12 cellular contexts compared by ENCODE assay signal in genomic region chr6:98486052-98486451, GRCh38.
DNase-seq lines count a peak whose midpoint lies in the region; TF ChIP-seq lines count a peak whose summit lies in the region.
"Had no signal": no experiment of that assay in that cellular context is flagged by ENCODE, and none has a peak within 500 bp of the region (broad histone marks: within the 10 kb centered on the region; RNA-seq: fewer than 3 reads in every experiment).

No MANE protein-coding gene starts in this region.

- H3K36me3 ChIP-seq in SK-N-SH (replicated peaks in 1 of 2; ENCODE audit: control insufficient read depth in 1 of 2, insufficient read depth in 2 of 2, low read length in 1 of 2) (no peaks in the 10 kb centered on the region), mammary epithelial cell (ENCODE audit: insufficient read depth, low read length) (no peaks in the 10 kb centered on the region)

- H2AFZ ChIP-seq in SK-N-SH (ENCODE audit: low read depth) (no peak overlapping the region), mammary epithelial cell (ENCODE audit: low read depth, low read length) (no peak overlapping the region)

- H3K4me2 ChIP-seq in SK-N-SH: no peak overlapping the region
- no peak overlapping the region for H3K4me2 ChIP-seq in mammary epithelial cell (ENCODE audit: insufficient read depth, low read depth, low read length)

- H3K4me3 ChIP-seq in SK-N-SH (ENCODE audit: low read depth in 2 of 2, low read length in 1 of 2) (no peak overlapping the region), mammary epithelial cell (replicated peaks in 1 of 3; ENCODE audit: insufficient read depth in 1 of 3, low read depth in 2 of 3, low read length in 3 of 3) (no peak overlapping the region)

- no peaks in the 10 kb centered on the region for H3F3A ChIP-seq in SK-N-SH (replicated peaks; ENCODE audit: insufficient read depth)

- peak; percentile 49 for TF ChIP-seq RAD21 in SK-N-SH (IDR thresholded peaks at IDR 0.05; ENCODE audit: low read length)

- POLR2A ChIA-PET in SK-N-SH (lab: Yijun Ruan, JAX): no interaction called here

- peak; percentile 10 for DNase-seq in NCI-H748 (lab: John Stamatoyannopoulos, UW; ENCODE audit: unreplicated experiment)
- no peak for DNase-seq in NCI-H748 treated with DMSO at 0.1 percent for 48 hours (lab: John Stamatoyannopoulos, UW)
- DNase-seq in SK-N-SH: peak; percentile 3
- DNase-seq in iPS-NIHi7 (ENCODE audit: extremely low spot score): peak; percentile 19
- no peak for DNase-seq in NCI-H1436 (lab: John Stamatoyannopoulos, UW)
- DNase-seq in DMS153 (lab: John Stamatoyannopoulos, UW): no peak
- no peak for DNase-seq in mammary epithelial cell
- no peak for DNase-seq in NCI-H2171 (lab: John Stamatoyannopoulos, UW)
- DNase-seq: NCI-H1694, NCI-H2171 treated with DMSO at 0.1 percent for 48 hours, NCI-H526 had no signal

- no peaks in the 10 kb centered on the region for H4K20me1 ChIP-seq in SK-N-SH (ENCODE audit: insufficient read depth)
- H4K20me1 ChIP-seq in mammary epithelial cell (ENCODE audit: insufficient read depth, low read length): no peaks in the 10 kb centered on the region

- dilution Hi-C loops in mammary epithelial cell (cut with HindIII; ENCODE audit: low sequenced_read_pairs): no loop called here

- in situ Hi-C loops in mammary epithelial cell (cut with MboI; ENCODE audit: low sequenced_read_pairs in 2 of 2): no loop called here

- H3K4me1 ChIP-seq in SK-N-SH (ENCODE audit: control insufficient read depth in 1 of 2, insufficient read depth in 2 of 2, low read depth in 1 of 2, low read length in 1 of 2) (peaks cover 0 to 2% of the 10 kb centered on the region in 2 experiments; a peak in 2 of 4 replicates), mammary epithelial cell (ENCODE audit: insufficient read depth, low read length) (no peaks in the 10 kb centered on the region)

- H3K27me3 ChIP-seq in SK-N-SH (ENCODE audit: insufficient read depth): no peaks in the 10 kb centered on the region
- H3K27me3 ChIP-seq in mammary epithelial cell (ENCODE audit: insufficient read depth, low read length): no peaks in the 10 kb centered on the region

- no TSS peak for BruUV-seq in mammary epithelial cell (replicated peaks; lab: Mats Ljungman, UMichigan)

- no peaks in the 10 kb centered on the region for H3K9me2 ChIP-seq in SK-N-SH

- H3K27ac ChIP-seq in SK-N-SH (ENCODE audit: low read depth in 2 of 2, low read length in 1 of 2): no peak overlapping the region
- no peak overlapping the region for H3K27ac ChIP-seq in mammary epithelial cell (ENCODE audit: insufficient read depth, low read depth, low read length)
- H3K27ac ChIP-seq: C4-2B had no signal

- CTCF ChIA-PET in SK-N-SH (lab: Yijun Ruan, JAX): interaction anchor here (1.0 kb wide), 1 partner anchor 359 kb away, joined by 3 read pairs; no protein-coding TSS in a partner anchor
- CTCF ChIA-PET in mammary epithelial cell (lab: Charles Lee; ENCODE audit: low non-redundant PET): no interaction called here

- H3K79me2 ChIP-seq in SK-N-SH (ENCODE audit: insufficient read depth) (no peaks in the 10 kb centered on the region), mammary epithelial cell (ENCODE audit: insufficient read depth, low read length) (no peaks in the 10 kb centered on the region)

- no peak for TF ChIP-seq EP300 in SK-N-SH (IDR thresholded peaks at IDR 0.05; ENCODE audit: borderline replicate concordance in 1 of 2, low read depth in 1 of 2, low read length in 1 of 2)

- intact Hi-C loops in mammary epithelial cell (cut with micrococcal nuclease): no loop called here

- H3K9me3 ChIP-seq in SK-N-SH (no peaks in the 10 kb centered on the region), mammary epithelial cell (replicated peaks; ENCODE audit: insufficient read depth, low read length) (no peaks in the 10 kb centered on the region)

- WGBS in SK-N-SH (ENCODE audit: low lambda C conversion rate): 22% methylated on average over 2 of the region's 2 CpGs
- 14% methylated on average over 2 of the region's 2 CpGs for WGBS in mammary epithelial cell (ENCODE audit: low coverage, missing lambda C conversion rate)

- no peak for TF ChIP-seq CTCF in SK-N-SH (IDR thresholded peaks at IDR 0.05)
- no peak for TF ChIP-seq CTCF in mammary epithelial cell (conservative IDR thresholded peaks at IDR 0.05 in 1 of 2, IDR thresholded peaks at IDR 0.05 in 1 of 2; ENCODE audit: extremely low read depth in 1 of 2, insufficient read depth in 1 of 2, low read depth in 1 of 2, low read length in 2 of 2)

- H3K9ac ChIP-seq in SK-N-SH (no peak overlapping the region), mammary epithelial cell (ENCODE audit: insufficient read depth, low read length) (no peak overlapping the region)

TF ChIP-seq in SK-N-SH, 30 proteins besides CTCF, POLR2A, EP300 and RAD21:
- no peak for TF ChIP-seq REST (IDR thresholded peaks at IDR 0.05; ENCODE audit: low read depth, low read length)
- no peak for TF ChIP-seq IRF3 (IDR thresholded peaks at IDR 0.05; ENCODE audit: low read depth, low read length)
- no peak for TF ChIP-seq FOXJ3 (CRISPR knock-in tag; IDR thresholded peaks at IDR 0.05)

Comparison
In these comparisons a context has a peak if more than half of its experiments do, and no peak if none do; other contexts are left out.
1. DNase-seq: peak in NCI-H748 (single experiment), SK-N-SH (single experiment) and iPS-NIHi7 (single experiment); none in NCI-H748 treated with DMSO at 0.1 percent for 48 hours (single experiment), NCI-H1436 (single experiment), DMS153 (single experiment), mammary epithelial cell (single experiment) and NCI-H2171 (single experiment).